Comparison of ENCODE assay signal across 22 cellular contexts in the genomic region with DNA sequence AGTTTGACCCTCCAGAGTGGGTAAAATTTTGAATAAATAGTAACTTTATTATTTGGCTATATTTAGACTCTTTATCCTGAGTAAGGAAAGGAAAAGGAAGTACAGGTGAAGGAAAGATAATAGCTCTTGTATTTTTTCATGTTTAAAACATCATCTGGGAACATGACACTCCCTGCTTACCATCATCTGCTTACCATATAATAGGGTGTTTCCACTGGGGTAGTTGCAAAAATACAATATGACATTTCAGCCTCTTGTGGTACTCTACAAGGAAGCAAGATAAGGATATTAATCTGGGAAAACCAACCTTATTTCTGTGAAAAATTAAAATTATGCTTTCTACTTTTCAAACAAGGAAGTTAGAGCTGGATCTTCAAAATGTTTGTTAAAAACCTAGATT.
"Had no signal": no experiment of that assay in that cellular context is flagged by ENCODE, and none has a peak within 500 bp of the region (broad histone marks: within the 10 kb centered on the region; RNA-seq: fewer than 3 reads in every experiment).

No MANE protein-coding gene starts in this region.

- ATAC-seq: activated CD8-positive, alpha-beta T cell treated with anti-CD3 and anti-CD28 coated beads, Interleukin-2, amount 10 ng/mL, durations not matched to agents 7 days and 5 days; PC-3; WTC11 had no signal

- DNase-seq: activated CD4-positive, alpha-beta T cell treated with anti-CD3 and anti-CD28 coated beads for 48 hours; activated CD4-positive, alpha-beta T cell treated with anti-CD3 and anti-CD28 coated beads, Interleukin-2, amount 50 U/mL, for 4 hours; activated CD4-positive, CD25-positive, alpha-beta regulatory T cell treated with anti-CD3 and anti-CD28 coated beads, Interleukin-2, amount 50 U/mL, for 72 hours; activated CD8-positive, alpha-beta memory T cell treated with anti-CD3 and anti-CD28 coated beads, Interleukin-2, amount 50 U/mL, for 48 hours; activated CD8-positive, alpha-beta T cell treated with anti-CD3 and anti-CD28 coated beads, Interleukin-2, amount 10 ng/mL, durations not matched to agents 7 days and 5 days; activated effector memory CD4-positive, alpha-beta T cell treated with Interleukin-2 at 50 U/mL for 16 hours; activated naive CD4-positive, alpha-beta T cell; activated T-cell treated with anti-CD3 and anti-CD28 coated beads, Interleukin-2, amount 50 U/mL, for 1 hour; amygdala; Karpas-422; NCI-H1105 treated with DMSO at 0.1 percent for 48 hours; NCI-H1436 treated with DMSO at 0.1 percent for 48 hours; NCI-H187; NCI-H2081 treated with DMSO at 0.1 percent for 48 hours; NCI-H510A treated with DMSO at 0.1 percent for 48 hours; NCI-H69; PC-3; SHP77 treated with DMSO at 0.1 percent for 48 hours; T-helper 2 cell; T1000 had no signal

- H3K4me3 ChIP-seq: K562 had no signal
